ENCODE assay signal across 24 cellular contexts in the genomic region with DNA sequence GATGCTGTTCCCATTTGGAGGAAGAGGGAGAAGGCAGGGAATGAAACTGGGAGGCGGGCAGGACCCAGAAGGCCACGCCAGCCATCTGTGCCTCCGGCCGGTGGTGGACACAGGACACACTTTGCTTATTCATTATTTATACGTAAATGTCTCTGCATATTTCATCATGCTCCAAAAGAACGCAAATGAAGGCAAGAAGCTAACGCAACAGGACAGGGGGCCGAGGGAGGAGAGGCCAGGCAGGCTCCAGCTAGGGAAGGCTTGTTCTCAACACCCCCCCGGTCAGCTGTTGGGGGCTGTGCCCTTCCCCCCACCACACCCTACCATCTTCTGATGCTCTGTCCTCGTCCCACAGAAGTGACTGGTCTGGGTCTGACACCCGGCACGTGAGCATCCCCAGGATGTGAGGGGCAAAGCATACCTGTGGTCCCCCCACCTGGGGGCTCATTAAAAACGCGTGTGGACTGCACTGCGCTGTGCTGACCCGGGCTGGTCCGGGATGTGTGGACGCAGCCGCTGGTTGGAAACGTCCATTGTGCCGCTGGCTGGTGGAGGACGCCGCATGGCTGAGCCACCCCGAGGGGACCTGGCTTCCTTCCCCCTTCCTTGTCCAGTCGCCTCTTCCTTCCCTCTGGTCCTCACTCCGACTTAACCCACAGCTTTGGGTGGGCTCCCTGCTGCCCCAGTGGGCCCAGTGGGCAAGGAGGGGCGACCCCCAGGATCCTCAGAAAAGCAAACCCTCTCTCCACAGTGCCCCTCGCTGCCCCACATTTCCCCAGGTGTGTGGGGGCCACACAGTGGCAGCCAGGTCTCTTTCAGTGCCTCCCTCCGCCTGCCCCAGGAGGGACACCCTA. TPM values are rescaled to one million over a fixed set of nuclear protein-coding genes. Genes with fewer than 3 reads are reported as not detected.
DNase-seq lines count a peak whose midpoint lies in the region; ATAC-seq, FAIRE-seq and TF ChIP-seq lines count a peak whose summit lies in the region.
"Had no signal": no experiment of that assay in that cellular context is flagged by ENCODE, and none has a peak within 500 bp of the region (broad histone marks: within the 10 kb centered on the region; RNA-seq: fewer than 3 reads in every experiment).

No MANE protein-coding gene starts in this region.

- intact Hi-C loops in K562 (cut with micrococcal nuclease) (no loop called here), kidney (cut with DNase I) (no loop called here), upper lobe of right lung (cut with DNase I) (no loop called here)

- in situ Hi-C loops in K562 (cut with MboI) = no loop called here

- ATAC-seq in K562 = peak; percentile 54
- peak; percentile 10 for ATAC-seq in upper lobe of right lung
- ATAC-seq: Right ventricle myocardium inferior had no signal

- H3K36me3 ChIP-seq in K562 (ENCODE audit: control insufficient read depth, insufficient read depth, low read length) = no peaks in the 10 kb centered on the region
- H3K36me3 ChIP-seq in kidney (ENCODE audit: control insufficient read depth in 1 of 2, insufficient read depth in 2 of 2, low read length in 2 of 2) = no peaks in the 10 kb centered on the region
- H3K36me3 ChIP-seq in upper lobe of right lung = no peaks in the 10 kb centered on the region

- peaks cover 0 to 5% of the 10 kb centered on the region in 2 experiments; a peak in 2 of 5 replicates for H3K4me1 ChIP-seq in K562 (replicated peaks in 1 of 2; ENCODE audit: control insufficient read depth in 2 of 2, insufficient read depth in 2 of 2, low read length in 2 of 2)
- H3K4me1 ChIP-seq in kidney (ENCODE audit: control insufficient read depth in 1 of 2, insufficient read depth in 1 of 2, low read depth in 1 of 2, low read length in 2 of 2) = no peaks in the 10 kb centered on the region
- H3K4me1 ChIP-seq in upper lobe of right lung = no peaks in the 10 kb centered on the region
- H3K4me1 ChIP-seq: Caco-2 had no signal

- H3K9ac ChIP-seq in K562 (ENCODE audit: insufficient read depth in 1 of 2, low read depth in 2 of 2, low read length in 2 of 2) = no peak overlapping the region
- H3K9ac ChIP-seq in kidney (ENCODE audit: low read length in 2 of 2) = no peak overlapping the region

- WGBS in K562 (ENCODE audit: insufficient coverage, low coverage, missing lambda C conversion rate) = 3% methylated on average over 27 of the region's 29 CpGs

- DNase-seq in K562 (ENCODE audit: extremely low read depth in 1 of 4, low spot score in 3 of 4) (peak in 2 of 4 experiments; percentile 34 to 36), kidney (peak; percentile 36), upper lobe of right lung (no peak), germinal center (ENCODE audit: low spot score) (no peak), GF-D8 (lab: John Stamatoyannopoulos, UW) (no peak), NCI-H1105 treated with DMSO at 0.1 percent for 48 hours (lab: John Stamatoyannopoulos, UW) (no peak)
- DNase-seq: Caco-2; CD4-positive, alpha-beta T cell; DND-41; Karpas-422; MV-4-11; NCI-H1694; NCI-H446; NCI-H526; OCI-M1 had no signal

- peaks cover 48 to 72% of the 10 kb centered on the region in 2 experiments for H3K27me3 ChIP-seq in K562 (ENCODE audit: control insufficient read depth in 2 of 2, insufficient read depth in 2 of 2, low read length in 2 of 2)
- peaks cover 20% of the 10 kb centered on the region for H3K27me3 ChIP-seq in upper lobe of right lung

- H3K9me3 ChIP-seq in K562 (replicated peaks; ENCODE audit: control insufficient read depth, insufficient read depth, low read depth, low read length) = no peaks in the 10 kb centered on the region
- no peaks in the 10 kb centered on the region for H3K9me3 ChIP-seq in kidney (ENCODE audit: control insufficient read depth in 1 of 2, low read length in 2 of 2)
- no peaks in the 10 kb centered on the region for H3K9me3 ChIP-seq in upper lobe of right lung
- H3K9me3 ChIP-seq: Caco-2 had no signal

- POLR2A ChIA-PET in K562 (lab: Yijun Ruan, JAX) = no interaction called here

- no peak for TF ChIP-seq RAD21 in K562 (CRISPR knock-in tag; conservative IDR thresholded peaks at IDR 0.05 in 1 of 2, IDR thresholded peaks at IDR 0.05 in 1 of 2)

- H4K20me1 ChIP-seq in K562 (replicated peaks; ENCODE audit: control insufficient read depth, insufficient read depth, low read length) = 0 out of 2 replicates have a peak, but pooled peaks cover 3% of the 10 kb centered on the region

- H3K4me3 ChIP-seq in K562 (no peak overlapping the region), kidney (ENCODE audit: low read length in 2 of 2) (no peak overlapping the region), upper lobe of right lung (no peak overlapping the region)

- FAIRE-seq in K562 (lab: Jason Lieb, UNC) (no peak), kidney (lab: Jason Lieb, UNC) (no peak)
- FAIRE-seq: GM12891, H1, RCC 7860 had no signal

- no peak for TF ChIP-seq EP300 in K562 (IDR thresholded peaks at IDR 0.05; ENCODE audit: low read length)

- H3K4me2 ChIP-seq in K562 (ENCODE audit: insufficient read depth, low read length) = no peak overlapping the region

- no peak overlapping the region for H2AFZ ChIP-seq in K562 (ENCODE audit: low read depth, low read length)

- no peaks in the 10 kb centered on the region for H3K79me2 ChIP-seq in K562 (ENCODE audit: control insufficient read depth, insufficient read depth, low read length)

- H3K27ac ChIP-seq in C4-2B = peak overlapping the region; percentile 47; the same call in 1 of the 2 replicates
- no peak overlapping the region for H3K27ac ChIP-seq in K562 (ENCODE audit: extremely low read depth, low read depth, low read length)
- H3K27ac ChIP-seq in kidney (ENCODE audit: low read depth in 2 of 2, low read length in 2 of 2) = no peak overlapping the region
- no peak overlapping the region for H3K27ac ChIP-seq in upper lobe of right lung

- no peaks in the 10 kb centered on the region for H3K9me1 ChIP-seq in K562 (ENCODE audit: control insufficient read depth, insufficient read depth, low read length)

- CTCF ChIA-PET in K562 (lab: Yijun Ruan, JAX; ENCODE audit: low intra/inter-chr PET ratio) = no interaction called here

- no peak for TF ChIP-seq POLR2A in K562 (conservative IDR thresholded peaks at IDR 0.05)

- TF ChIP-seq CTCF in C4-2B (conservative IDR thresholded peaks at IDR 0.05) (no peak), K562 (IDR thresholded peaks at IDR 0.05 in 2 of 3, conservative IDR thresholded peaks at IDR 0.05 in 1 of 3; ENCODE audit: insufficient read depth in 2 of 3, low read depth in 1 of 3, low read length in 3 of 3) (no peak), kidney (IDR thresholded peaks at IDR 0.05; ENCODE audit: borderline replicate concordance, extremely low read depth, insufficient read depth) (no peak), upper lobe of right lung (IDR thresholded peaks at IDR 0.05) (no peak)

- no TSS peak for BruUV-seq in K562 (replicated peaks; lab: Mats Ljungman, UMichigan)

TF ChIP-seq in K562, 482 proteins besides CTCF, POLR2A, EP300 and RAD21 (continues in another document):
- TF ChIP-seq, protein P1, sequence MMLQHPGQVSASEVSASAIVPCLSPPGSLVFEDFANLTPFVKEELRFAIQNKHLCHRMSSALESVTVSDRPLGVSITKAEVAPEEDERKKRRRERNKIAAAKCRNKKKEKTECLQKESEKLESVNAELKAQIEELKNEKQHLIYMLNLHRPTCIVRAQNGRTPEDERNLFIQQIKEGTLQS (IDR thresholded peaks at IDR 0.05) = peak; percentile 30; the same call in 1 of the 2 replicates
- TF ChIP-seq, protein P1 (CRISPR knock-in tag; conservative IDR thresholded peaks at IDR 0.05) = no peak
- no peak for TF ChIP-seq SRSF1 (IDR thresholded peaks at IDR 0.05; ENCODE audit: low read depth, low read length)

RNA-seq across cellular contexts. Expression of a gene that starts 46.4 kb away (rescaled TPM):
- not detected in 2 replicates for total RNA-seq in K562 (2011; cell fraction: chromatin; rRNA removed; ENCODE audit: low replicate concordance)
- not detected in 2 replicates for total RNA-seq in K562 (2011; cell fraction: nucleolus; rRNA removed)
- total RNA-seq in K562 (2011; cell fraction: nucleoplasm; rRNA removed) = not detected in 2 replicates
- total RNA-seq in K562 (2014; rRNA removed) = not detected in 2 replicates
- not detected in 2 replicates for total RNA-seq in K562 (2014; rRNA removed; fragmentation: Illumina TruSeq; extraction: Trizol)
- not detected in 2 replicates for total RNA-seq in K562 (2015; rRNA removed; fragmentation: Illumina TruSeq; extraction: Trizol)
- total RNA-seq in K562 (2021) = not detected in 2 replicates
- not detected in 2 replicates for polyA plus RNA-seq in K562 (2011; rRNA removed)
- polyA plus RNA-seq in K562 (2011; cell fraction: cytosol; rRNA removed) = not detected in 2 replicates
- polyA plus RNA-seq in K562 (2011; cell fraction: nucleus; rRNA removed) = not detected in 2 replicates
- not detected in 2 replicates for polyA plus RNA-seq in K562 (2012)
- not detected in 2 replicates for polyA plus RNA-seq in K562 (2014; fragmentation: Illumina TruSeq; extraction: Trizol)
- not detected for polyA plus RNA-seq in K562 (2014; fragmentation: Nextera tagmentation; extraction: Ambion mirVana)
- not detected in 2 replicates for polyA plus RNA-seq in K562 (2014; rRNA removed)
- not detected in 2 replicates for polyA minus RNA-seq in K562 (2011; rRNA and poly(A)+ RNA removed)
- polyA minus RNA-seq in K562 (2011; cell fraction: cytosol; rRNA and poly(A)+ RNA removed) = not detected in 2 replicates
- not detected in 2 replicates for polyA minus RNA-seq in K562 (2011; cell fraction: nucleus; rRNA and poly(A)+ RNA removed)
- total RNA-seq in kidney = 0.94 TPM
- 3.7 TPM for polyA plus RNA-seq in kidney (ENCODE audit: insufficient read depth, low read depth, low replicate concordance)
- total RNA-seq in upper lobe of right lung = not detected
- total RNA-seq: A673; CD4-positive, alpha-beta T cell; H1; M059J; Right ventricle myocardium inferior; SK-MEL-5 had no signal
- polyA plus RNA-seq: BJ, H1 had no signal
